In the genomic region with DNA sequence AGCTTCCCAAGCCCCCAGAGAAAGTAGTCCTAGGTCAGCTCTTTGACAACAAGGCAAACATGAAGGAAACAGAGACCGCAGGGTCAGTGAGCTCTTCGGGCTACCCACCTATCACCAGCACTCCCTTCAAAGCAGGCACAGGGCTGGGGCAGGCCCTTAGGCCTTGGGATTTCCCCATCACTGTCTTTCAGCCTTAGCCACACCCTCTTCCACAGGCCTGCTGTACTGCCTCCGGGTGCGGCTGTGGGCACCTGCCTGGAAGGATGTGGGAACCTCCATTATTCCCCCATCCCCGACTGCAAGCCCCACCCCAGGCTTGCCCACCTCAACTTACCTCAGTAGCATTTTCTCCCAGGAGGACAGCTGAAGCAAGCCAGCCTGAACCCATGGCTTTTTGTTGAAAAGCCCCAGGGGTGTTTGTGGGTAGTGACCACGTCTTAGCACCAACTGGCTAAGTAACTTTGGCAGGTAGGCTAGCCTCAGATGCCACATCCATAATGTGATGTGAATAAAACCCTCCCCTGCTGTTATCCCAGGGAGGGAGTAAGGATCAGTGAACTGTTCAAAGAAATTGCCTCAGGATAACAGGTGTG, we compare ENCODE assay signal across 1 cellular context.
TF ChIP-seq lines count a peak whose summit lies in the region.

No MANE protein-coding gene starts in this region.

TF ChIP-seq in GM12878, 131 proteins besides CTCF, POLR2A, EP300 and RAD21 (continued from another document and continues in another):
- TF ChIP-seq ETV6 (conservative IDR thresholded peaks at IDR 0.05 in 1 of 2, IDR thresholded peaks at IDR 0.05 in 1 of 2; ENCODE audit: borderline replicate concordance in 1 of 2, low read depth in 1 of 2) (no peak), SMAD5 (IDR thresholded peaks at IDR 0.05; ENCODE audit: low read depth) (no peak), PAX8 (IDR thresholded peaks at IDR 0.05) (no peak), SUPT20H (IDR thresholded peaks at IDR 0.05; ENCODE audit: borderline replicate concordance, control insufficient read depth, low read depth, low read length) (no peak), ATF7 (IDR thresholded peaks at IDR 0.05; ENCODE audit: low read depth) (no peak), YBX1 (IDR thresholded peaks at IDR 0.05) (no peak), RB1 (IDR thresholded peaks at IDR 0.05; ENCODE audit: borderline replicate concordance) (no peak), ASH2L (IDR thresholded peaks at IDR 0.05; ENCODE audit: borderline replicate concordance, low read depth) (no peak), CHD2 (IDR thresholded peaks at IDR 0.05; ENCODE audit: borderline replicate concordance, low read depth, low read length) (no peak), CREB1 (IDR thresholded peaks at IDR 0.05; ENCODE audit: low read depth) (no peak), BMI1 (IDR thresholded peaks at IDR 0.05; ENCODE audit: borderline replicate concordance) (no peak), YY1 (IDR thresholded peaks at IDR 0.05; ENCODE audit: low read depth, low read length) (no peak), NFIC (IDR thresholded peaks at IDR 0.05; ENCODE audit: low read depth, low read length) (no peak), TCF3 (IDR thresholded peaks at IDR 0.05; ENCODE audit: borderline replicate concordance, insufficient read depth, low read depth, low read length) (no peak), FOXK2 (IDR thresholded peaks at IDR 0.05) (no peak), MYB (IDR thresholded peaks at IDR 0.05; ENCODE audit: borderline replicate concordance, low read depth, low read length) (no peak), BACH1 (IDR thresholded peaks at IDR 0.05; ENCODE audit: borderline replicate concordance) (peak; percentile 43; the same call in 1 of the 2 replicates), HDGF (IDR thresholded peaks at IDR 0.05) (no peak), CHD4 (IDR thresholded peaks at IDR 0.05) (no peak), WRNIP1 (IDR thresholded peaks at IDR 0.05; ENCODE audit: borderline replicate concordance, low read depth, low read length) (no peak), MTA3 (IDR thresholded peaks at IDR 0.05; ENCODE audit: borderline replicate concordance, low read length) (no peak), SMARCA5 (IDR thresholded peaks at IDR 0.05) (no peak), POLR2AphosphoS2 (IDR thresholded peaks at IDR 0.05; ENCODE audit: low read depth, low read length) (no peak), SREBF1 (IDR thresholded peaks at IDR 0.05; ENCODE audit: low read length) (no peak), CBFB (IDR thresholded peaks at IDR 0.05; ENCODE audit: low read depth) (no peak), CBX5 (IDR thresholded peaks at IDR 0.05; ENCODE audit: low read depth) (no peak), BRCA1 (IDR thresholded peaks at IDR 0.05; ENCODE audit: low read depth, low read length) (no peak), HCFC1 (IDR thresholded peaks at IDR 0.05; ENCODE audit: low read length) (no peak), GABPA (IDR thresholded peaks at IDR 0.05; ENCODE audit: low read depth) (no peak), ZNF217 (IDR thresholded peaks at IDR 0.05) (no peak), HDAC6 (IDR thresholded peaks at IDR 0.05; ENCODE audit: unreplicated experiment) (no peak)
- TF ChIP-seq, protein P1, sequence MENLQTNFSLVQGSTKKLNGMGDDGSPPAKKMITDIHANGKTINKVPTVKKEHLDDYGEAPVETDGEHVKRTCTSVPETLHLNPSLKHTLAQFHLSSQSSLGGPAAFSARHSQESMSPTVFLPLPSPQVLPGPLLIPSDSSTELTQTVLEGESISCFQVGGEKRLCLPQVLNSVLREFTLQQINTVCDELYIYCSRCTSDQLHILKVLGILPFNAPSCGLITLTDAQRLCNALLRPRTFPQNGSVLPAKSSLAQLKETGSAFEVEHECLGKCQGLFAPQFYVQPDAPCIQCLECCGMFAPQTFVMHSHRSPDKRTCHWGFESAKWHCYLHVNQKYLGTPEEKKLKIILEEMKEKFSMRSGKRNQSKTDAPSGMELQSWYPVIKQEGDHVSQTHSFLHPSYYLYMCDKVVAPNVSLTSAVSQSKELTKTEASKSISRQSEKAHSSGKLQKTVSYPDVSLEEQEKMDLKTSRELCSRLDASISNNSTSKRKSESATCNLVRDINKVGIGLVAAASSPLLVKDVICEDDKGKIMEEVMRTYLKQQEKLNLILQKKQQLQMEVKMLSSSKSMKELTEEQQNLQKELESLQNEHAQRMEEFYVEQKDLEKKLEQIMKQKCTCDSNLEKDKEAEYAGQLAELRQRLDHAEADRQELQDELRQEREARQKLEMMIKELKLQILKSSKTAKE (IDR thresholded peaks at IDR 0.05; ENCODE audit: low read depth, poor library complexity, severe bottlenecking), result no peak
- TF ChIP-seq, protein P2, sequence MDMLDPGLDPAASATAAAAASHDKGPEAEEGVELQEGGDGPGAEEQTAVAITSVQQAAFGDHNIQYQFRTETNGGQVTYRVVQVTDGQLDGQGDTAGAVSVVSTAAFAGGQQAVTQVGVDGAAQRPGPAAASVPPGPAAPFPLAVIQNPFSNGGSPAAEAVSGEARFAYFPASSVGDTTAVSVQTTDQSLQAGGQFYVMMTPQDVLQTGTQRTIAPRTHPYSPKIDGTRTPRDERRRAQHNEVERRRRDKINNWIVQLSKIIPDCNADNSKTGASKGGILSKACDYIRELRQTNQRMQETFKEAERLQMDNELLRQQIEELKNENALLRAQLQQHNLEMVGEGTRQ (IDR thresholded peaks at IDR 0.05; ENCODE audit: borderline replicate concordance, low read depth, low read length), result no peak
- TF ChIP-seq, protein P3, sequence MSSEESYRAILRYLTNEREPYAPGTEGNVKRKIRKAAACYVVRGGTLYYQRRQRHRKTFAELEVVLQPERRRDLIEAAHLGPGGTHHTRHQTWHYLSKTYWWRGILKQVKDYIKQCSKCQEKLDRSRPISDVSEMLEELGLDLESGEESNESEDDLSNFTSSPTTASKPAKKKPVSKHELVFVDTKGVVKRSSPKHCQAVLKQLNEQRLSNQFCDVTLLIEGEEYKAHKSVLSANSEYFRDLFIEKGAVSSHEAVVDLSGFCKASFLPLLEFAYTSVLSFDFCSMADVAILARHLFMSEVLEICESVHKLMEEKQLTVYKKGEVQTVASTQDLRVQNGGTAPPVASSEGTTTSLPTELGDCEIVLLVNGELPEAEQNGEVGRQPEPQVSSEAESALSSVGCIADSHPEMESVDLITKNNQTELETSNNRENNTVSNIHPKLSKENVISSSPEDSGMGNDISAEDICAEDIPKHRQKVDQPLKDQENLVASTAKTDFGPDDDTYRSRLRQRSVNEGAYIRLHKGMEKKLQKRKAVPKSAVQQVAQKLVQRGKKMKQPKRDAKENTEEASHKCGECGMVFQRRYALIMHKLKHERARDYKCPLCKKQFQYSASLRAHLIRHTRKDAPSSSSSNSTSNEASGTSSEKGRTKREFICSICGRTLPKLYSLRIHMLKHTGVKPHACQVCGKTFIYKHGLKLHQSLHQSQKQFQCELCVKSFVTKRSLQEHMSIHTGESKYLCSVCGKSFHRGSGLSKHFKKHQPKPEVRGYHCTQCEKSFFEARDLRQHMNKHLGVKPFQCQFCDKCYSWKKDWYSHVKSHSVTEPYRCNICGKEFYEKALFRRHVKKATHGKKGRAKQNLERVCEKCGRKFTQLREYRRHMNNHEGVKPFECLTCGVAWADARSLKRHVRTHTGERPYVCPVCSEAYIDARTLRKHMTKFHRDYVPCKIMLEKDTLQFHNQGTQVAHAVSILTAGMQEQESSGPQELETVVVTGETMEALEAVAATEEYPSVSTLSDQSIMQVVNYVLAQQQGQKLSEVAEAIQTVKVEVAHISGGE (CRISPR knock-in tag; IDR thresholded peaks at IDR 0.05), result no peak
- TF ChIP-seq, protein P4, sequence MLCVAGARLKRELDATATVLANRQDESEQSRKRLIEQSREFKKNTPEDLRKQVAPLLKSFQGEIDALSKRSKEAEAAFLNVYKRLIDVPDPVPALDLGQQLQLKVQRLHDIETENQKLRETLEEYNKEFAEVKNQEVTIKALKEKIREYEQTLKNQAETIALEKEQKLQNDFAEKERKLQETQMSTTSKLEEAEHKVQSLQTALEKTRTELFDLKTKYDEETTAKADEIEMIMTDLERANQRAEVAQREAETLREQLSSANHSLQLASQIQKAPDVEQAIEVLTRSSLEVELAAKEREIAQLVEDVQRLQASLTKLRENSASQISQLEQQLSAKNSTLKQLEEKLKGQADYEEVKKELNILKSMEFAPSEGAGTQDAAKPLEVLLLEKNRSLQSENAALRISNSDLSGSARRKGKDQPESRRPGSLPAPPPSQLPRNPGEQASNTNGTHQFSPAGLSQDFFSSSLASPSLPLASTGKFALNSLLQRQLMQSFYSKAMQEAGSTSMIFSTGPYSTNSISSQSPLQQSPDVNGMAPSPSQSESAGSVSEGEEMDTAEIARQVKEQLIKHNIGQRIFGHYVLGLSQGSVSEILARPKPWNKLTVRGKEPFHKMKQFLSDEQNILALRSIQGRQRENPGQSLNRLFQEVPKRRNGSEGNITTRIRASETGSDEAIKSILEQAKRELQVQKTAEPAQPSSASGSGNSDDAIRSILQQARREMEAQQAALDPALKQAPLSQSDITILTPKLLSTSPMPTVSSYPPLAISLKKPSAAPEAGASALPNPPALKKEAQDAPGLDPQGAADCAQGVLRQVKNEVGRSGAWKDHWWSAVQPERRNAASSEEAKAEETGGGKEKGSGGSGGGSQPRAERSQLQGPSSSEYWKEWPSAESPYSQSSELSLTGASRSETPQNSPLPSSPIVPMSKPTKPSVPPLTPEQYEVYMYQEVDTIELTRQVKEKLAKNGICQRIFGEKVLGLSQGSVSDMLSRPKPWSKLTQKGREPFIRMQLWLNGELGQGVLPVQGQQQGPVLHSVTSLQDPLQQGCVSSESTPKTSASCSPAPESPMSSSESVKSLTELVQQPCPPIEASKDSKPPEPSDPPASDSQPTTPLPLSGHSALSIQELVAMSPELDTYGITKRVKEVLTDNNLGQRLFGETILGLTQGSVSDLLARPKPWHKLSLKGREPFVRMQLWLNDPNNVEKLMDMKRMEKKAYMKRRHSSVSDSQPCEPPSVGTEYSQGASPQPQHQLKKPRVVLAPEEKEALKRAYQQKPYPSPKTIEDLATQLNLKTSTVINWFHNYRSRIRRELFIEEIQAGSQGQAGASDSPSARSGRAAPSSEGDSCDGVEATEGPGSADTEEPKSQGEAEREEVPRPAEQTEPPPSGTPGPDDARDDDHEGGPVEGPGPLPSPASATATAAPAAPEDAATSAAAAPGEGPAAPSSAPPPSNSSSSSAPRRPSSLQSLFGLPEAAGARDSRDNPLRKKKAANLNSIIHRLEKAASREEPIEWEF (IDR thresholded peaks at IDR 0.05; ENCODE audit: insufficient replicate concordance, low read depth, low read length), result no peak
- TF ChIP-seq, protein P5, sequence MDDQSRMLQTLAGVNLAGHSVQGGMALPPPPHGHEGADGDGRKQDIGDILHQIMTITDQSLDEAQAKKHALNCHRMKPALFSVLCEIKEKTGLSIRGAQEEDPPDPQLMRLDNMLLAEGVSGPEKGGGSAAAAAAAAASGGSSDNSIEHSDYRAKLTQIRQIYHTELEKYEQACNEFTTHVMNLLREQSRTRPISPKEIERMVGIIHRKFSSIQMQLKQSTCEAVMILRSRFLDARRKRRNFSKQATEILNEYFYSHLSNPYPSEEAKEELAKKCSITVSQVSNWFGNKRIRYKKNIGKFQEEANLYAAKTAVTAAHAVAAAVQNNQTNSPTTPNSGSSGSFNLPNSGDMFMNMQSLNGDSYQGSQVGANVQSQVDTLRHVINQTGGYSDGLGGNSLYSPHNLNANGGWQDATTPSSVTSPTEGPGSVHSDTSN (IDR thresholded peaks at IDR 0.05; ENCODE audit: insufficient replicate concordance, low read depth, low read length), result no peak
- TF ChIP-seq, protein P6, sequence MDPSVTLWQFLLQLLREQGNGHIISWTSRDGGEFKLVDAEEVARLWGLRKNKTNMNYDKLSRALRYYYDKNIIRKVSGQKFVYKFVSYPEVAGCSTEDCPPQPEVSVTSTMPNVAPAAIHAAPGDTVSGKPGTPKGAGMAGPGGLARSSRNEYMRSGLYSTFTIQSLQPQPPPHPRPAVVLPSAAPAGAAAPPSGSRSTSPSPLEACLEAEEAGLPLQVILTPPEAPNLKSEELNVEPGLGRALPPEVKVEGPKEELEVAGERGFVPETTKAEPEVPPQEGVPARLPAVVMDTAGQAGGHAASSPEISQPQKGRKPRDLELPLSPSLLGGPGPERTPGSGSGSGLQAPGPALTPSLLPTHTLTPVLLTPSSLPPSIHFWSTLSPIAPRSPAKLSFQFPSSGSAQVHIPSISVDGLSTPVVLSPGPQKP (IDR thresholded peaks at IDR 0.05; ENCODE audit: low read depth, low read length), result no peak
- TF ChIP-seq, protein P7, sequence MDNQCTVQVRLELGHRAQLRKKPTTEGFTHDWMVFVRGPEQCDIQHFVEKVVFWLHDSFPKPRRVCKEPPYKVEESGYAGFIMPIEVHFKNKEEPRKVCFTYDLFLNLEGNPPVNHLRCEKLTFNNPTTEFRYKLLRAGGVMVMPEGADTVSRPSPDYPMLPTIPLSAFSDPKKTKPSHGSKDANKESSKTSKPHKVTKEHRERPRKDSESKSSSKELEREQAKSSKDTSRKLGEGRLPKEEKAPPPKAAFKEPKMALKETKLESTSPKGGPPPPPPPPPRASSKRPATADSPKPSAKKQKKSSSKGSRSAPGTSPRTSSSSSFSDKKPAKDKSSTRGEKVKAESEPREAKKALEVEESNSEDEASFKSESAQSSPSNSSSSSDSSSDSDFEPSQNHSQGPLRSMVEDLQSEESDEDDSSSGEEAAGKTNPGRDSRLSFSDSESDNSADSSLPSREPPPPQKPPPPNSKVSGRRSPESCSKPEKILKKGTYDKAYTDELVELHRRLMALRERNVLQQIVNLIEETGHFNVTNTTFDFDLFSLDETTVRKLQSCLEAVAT (IDR thresholded peaks at IDR 0.05), result no peak
- TF ChIP-seq, protein P8, sequence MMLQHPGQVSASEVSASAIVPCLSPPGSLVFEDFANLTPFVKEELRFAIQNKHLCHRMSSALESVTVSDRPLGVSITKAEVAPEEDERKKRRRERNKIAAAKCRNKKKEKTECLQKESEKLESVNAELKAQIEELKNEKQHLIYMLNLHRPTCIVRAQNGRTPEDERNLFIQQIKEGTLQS (IDR thresholded peaks at IDR 0.05; ENCODE audit: borderline replicate concordance, extremely low read depth, low read depth, low read length), result no peak
- TF ChIP-seq, protein P9, sequence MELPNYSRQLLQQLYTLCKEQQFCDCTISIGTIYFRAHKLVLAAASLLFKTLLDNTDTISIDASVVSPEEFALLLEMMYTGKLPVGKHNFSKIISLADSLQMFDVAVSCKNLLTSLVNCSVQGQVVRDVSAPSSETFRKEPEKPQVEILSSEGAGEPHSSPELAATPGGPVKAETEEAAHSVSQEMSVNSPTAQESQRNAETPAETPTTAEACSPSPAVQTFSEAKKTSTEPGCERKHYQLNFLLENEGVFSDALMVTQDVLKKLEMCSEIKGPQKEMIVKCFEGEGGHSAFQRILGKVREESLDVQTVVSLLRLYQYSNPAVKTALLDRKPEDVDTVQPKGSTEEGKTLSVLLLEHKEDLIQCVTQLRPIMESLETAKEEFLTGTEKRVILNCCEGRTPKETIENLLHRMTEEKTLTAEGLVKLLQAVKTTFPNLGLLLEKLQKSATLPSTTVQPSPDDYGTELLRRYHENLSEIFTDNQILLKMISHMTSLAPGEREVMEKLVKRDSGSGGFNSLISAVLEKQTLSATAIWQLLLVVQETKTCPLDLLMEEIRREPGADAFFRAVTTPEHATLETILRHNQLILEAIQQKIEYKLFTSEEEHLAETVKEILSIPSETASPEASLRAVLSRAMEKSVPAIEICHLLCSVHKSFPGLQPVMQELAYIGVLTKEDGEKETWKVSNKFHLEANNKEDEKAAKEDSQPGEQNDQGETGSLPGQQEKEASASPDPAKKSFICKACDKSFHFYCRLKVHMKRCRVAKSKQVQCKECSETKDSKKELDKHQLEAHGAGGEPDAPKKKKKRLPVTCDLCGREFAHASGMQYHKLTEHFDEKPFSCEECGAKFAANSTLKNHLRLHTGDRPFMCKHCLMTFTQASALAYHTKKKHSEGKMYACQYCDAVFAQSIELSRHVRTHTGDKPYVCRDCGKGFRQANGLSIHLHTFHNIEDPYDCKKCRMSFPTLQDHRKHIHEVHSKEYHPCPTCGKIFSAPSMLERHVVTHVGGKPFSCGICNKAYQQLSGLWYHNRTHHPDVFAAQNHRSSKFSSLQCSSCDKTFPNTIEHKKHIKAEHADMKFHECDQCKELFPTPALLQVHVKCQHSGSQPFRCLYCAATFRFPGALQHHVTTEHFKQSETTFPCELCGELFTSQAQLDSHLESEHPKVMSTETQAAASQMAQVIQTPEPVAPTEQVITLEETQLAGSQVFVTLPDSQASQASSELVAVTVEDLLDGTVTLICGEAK (IDR thresholded peaks at IDR 0.05; ENCODE audit: borderline replicate concordance), result no peak
